In the genomic region with DNA sequence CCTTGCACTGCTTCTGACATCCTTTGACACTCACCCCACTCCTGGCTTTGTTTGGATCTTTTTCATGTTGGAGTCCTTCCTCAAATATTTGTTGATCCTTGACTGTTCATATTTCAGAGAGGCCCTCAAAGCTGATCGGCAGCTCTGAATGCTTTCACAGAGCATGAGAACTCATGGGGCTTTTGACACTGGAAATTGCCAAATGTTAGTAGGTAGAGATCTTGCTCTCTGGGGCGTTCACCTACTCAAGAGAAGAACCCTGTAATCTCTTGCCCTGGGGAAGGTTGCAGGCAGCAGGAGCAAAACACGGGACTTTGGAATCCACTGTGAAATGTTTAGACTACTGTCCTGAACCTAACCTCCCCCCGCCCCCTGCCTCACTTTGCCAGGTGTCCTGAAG, we compare ENCODE assay signal across 17 cellular contexts.
DNase-seq lines count a peak whose midpoint lies in the region; ATAC-seq, FAIRE-seq and TF ChIP-seq lines count a peak whose summit lies in the region.
"Had no signal": no experiment of that assay in that cellular context is flagged by ENCODE, and none has a peak within 500 bp of the region (broad histone marks: within the 10 kb centered on the region; RNA-seq: fewer than 3 reads in every experiment).

No MANE protein-coding gene starts in this region.

- H3K9me1 ChIP-seq in endothelial cell of umbilical vein (replicated peaks; ENCODE audit: control insufficient read depth, extremely low read depth, insufficient read depth, low read length) = no peaks in the 10 kb centered on the region

- ATAC-seq in foreskin keratinocyte = no peak
- ATAC-seq: HCT116 had no signal

- H3K79me2 ChIP-seq in endothelial cell of umbilical vein (ENCODE audit: control insufficient read depth, insufficient read depth, low read length) = no peaks in the 10 kb centered on the region

- CTCF ChIA-PET in endothelial cell of umbilical vein (lab: Charles Lee) = no interaction called here

- H3K27ac ChIP-seq in endothelial cell of umbilical vein (ENCODE audit: insufficient read depth, low read depth, low read length) (no peak overlapping the region), liver (ENCODE audit: low read depth in 1 of 2, low read length in 2 of 2) (no peak overlapping the region), foreskin keratinocyte (no peak overlapping the region)
- H3K27ac ChIP-seq: 22Rv1; BLaER1 treated with 17β-estradiol and CSF1 and Interleukin-3, amounts not matched to agents 10 nM and 100 nM had no signal

- H3K36me3 ChIP-seq in endothelial cell of umbilical vein (ENCODE audit: control insufficient read depth in 2 of 2, extremely low read depth in 1 of 2, insufficient read depth in 2 of 2, low read length in 2 of 2) (no peaks in the 10 kb centered on the region), liver (ENCODE audit: control insufficient read depth in 4 of 4, insufficient read depth in 3 of 4, low read depth in 1 of 4, low read length in 3 of 4) (no peaks in the 10 kb centered on the region)
- H3K36me3 ChIP-seq: BLaER1 treated with 17β-estradiol and CSF1 and Interleukin-3, amounts not matched to agents 10 nM and 100 nM had no signal

- peak; percentile 3 for DNase-seq in NCI-H2029 treated with DMSO at 0.1 percent for 48 hours (lab: John Stamatoyannopoulos, UW)
- no peak for DNase-seq in NCI-H2029 (lab: John Stamatoyannopoulos, UW)
- DNase-seq in DMS53 (lab: John Stamatoyannopoulos, UW) = peak; percentile 77
- no peak for DNase-seq in endothelial cell of umbilical vein (ENCODE audit: low read depth, low spot score)
- DNase-seq in foreskin keratinocyte = no peak
- no peak for DNase-seq in ecto neural progenitor cell (ENCODE audit: low spot score)
- DNase-seq in amygdala (lab: John Stamatoyannopoulos, UW) = no peak
- DNase-seq: CD4-positive, alpha-beta memory T cell; DMS153; GF-D8 had no signal

- H3K4me1 ChIP-seq in endothelial cell of umbilical vein (ENCODE audit: control insufficient read depth, extremely low read depth, insufficient read depth, low read length) (peaks cover 2% of the 10 kb centered on the region), liver (ENCODE audit: control insufficient read depth in 4 of 4, insufficient read depth in 4 of 4, low read length in 3 of 4) (peaks cover 0 to 6% (median 1%) of the 10 kb centered on the region in 4 donors), foreskin keratinocyte (no peaks in the 10 kb centered on the region)

- no peaks in the 10 kb centered on the region for H4K20me1 ChIP-seq in endothelial cell of umbilical vein (replicated peaks; ENCODE audit: control insufficient read depth, extremely low read depth, insufficient read depth, low read length)
- H4K20me1 ChIP-seq: BLaER1 treated with 17β-estradiol and CSF1 and Interleukin-3, amounts not matched to agents 10 nM and 100 nM had no signal

- no peak for TF ChIP-seq POLR2A in endothelial cell of umbilical vein (IDR thresholded peaks at IDR 0.05; ENCODE audit: low read depth, low read length)

- no TSS peak for BruUV-seq in endothelial cell of umbilical vein (replicated peaks; lab: Mats Ljungman, UMichigan)

- H3K9me3 ChIP-seq in endothelial cell of umbilical vein (replicated peaks; ENCODE audit: control insufficient read depth, insufficient read depth, low read length) (no peaks in the 10 kb centered on the region), liver (ENCODE audit: control insufficient read depth in 4 of 4, low read length in 3 of 4) (no peaks in the 10 kb centered on the region)
- H3K9me3 ChIP-seq: BLaER1 treated with 17β-estradiol and CSF1 and Interleukin-3, amounts not matched to agents 10 nM and 100 nM had no signal

- H3K4me3 ChIP-seq in endothelial cell of umbilical vein (replicated peaks in 1 of 3; ENCODE audit: insufficient read depth in 1 of 3, low read depth in 1 of 3, low read length in 3 of 3) (no peak overlapping the region), liver (ENCODE audit: low read depth in 1 of 3, low read length in 3 of 3) (no peak overlapping the region)
- H3K4me3 ChIP-seq: BLaER1 treated with 17β-estradiol and CSF1 and Interleukin-3, amounts not matched to agents 10 nM and 100 nM had no signal

- POLR2A ChIA-PET in endothelial cell of umbilical vein (lab: Charles Lee) = no interaction called here

- no peak overlapping the region for H2AFZ ChIP-seq in endothelial cell of umbilical vein (ENCODE audit: low read depth, low read length)

- TF ChIP-seq CTCF in endothelial cell of umbilical vein (IDR thresholded peaks at IDR 0.05; ENCODE audit: extremely low read depth in 1 of 2, insufficient read depth in 1 of 2, low read depth in 1 of 2, low read length in 2 of 2) (no peak), liver (IDR thresholded peaks at IDR 0.05; ENCODE audit: low read depth, low read length, missing input control) (no peak), foreskin keratinocyte (conservative IDR thresholded peaks at IDR 0.05) (no peak)

- no peak for TF ChIP-seq RAD21 in liver (IDR thresholded peaks at IDR 0.05)

- 33% methylated on average over 4 of the region's 4 CpGs for WGBS in liver

- no peak overlapping the region for H3K4me2 ChIP-seq in endothelial cell of umbilical vein (ENCODE audit: insufficient read depth, low read length)
- H3K4me2 ChIP-seq: BLaER1 treated with 17β-estradiol and CSF1 and Interleukin-3, amounts not matched to agents 10 nM and 100 nM had no signal

- dilution Hi-C loops in endothelial cell of umbilical vein (cut with MboI; ENCODE audit: extremely low pct_ligation_motif_present, low sequenced_read_pairs) = no loop called here

- no peak for FAIRE-seq in endothelial cell of umbilical vein (lab: Jason Lieb, UNC)
- FAIRE-seq: D721Med, GM19239, H1 had no signal

- peaks cover 9 to 12% of the 10 kb centered on the region in 2 experiments for H3K27me3 ChIP-seq in endothelial cell of umbilical vein (ENCODE audit: control insufficient read depth in 2 of 2, insufficient read depth in 2 of 2, low read length in 2 of 2)
- H3K27me3 ChIP-seq in liver (ENCODE audit: control insufficient read depth in 4 of 4, insufficient read depth in 4 of 4, low read length in 3 of 4) = peaks cover 0 to 1% (median 0%) of the 10 kb centered on the region in 4 donors
- H3K27me3 ChIP-seq in foreskin keratinocyte = peaks cover 69% of the 10 kb centered on the region
- H3K27me3 ChIP-seq: BLaER1 treated with 17β-estradiol and CSF1 and Interleukin-3, amounts not matched to agents 10 nM and 100 nM had no signal

- H3K9ac ChIP-seq in endothelial cell of umbilical vein (replicated peaks; ENCODE audit: extremely low read depth, insufficient read depth, low read length) (no peak overlapping the region), liver (ENCODE audit: low read depth in 1 of 2, low read length in 2 of 2) (no peak overlapping the region)
- H3K9ac ChIP-seq: BLaER1 treated with 17β-estradiol and CSF1 and Interleukin-3, amounts not matched to agents 10 nM and 100 nM had no signal

- intact Hi-C loops in endothelial cell of umbilical vein (cut with micrococcal nuclease) = no loop called here

TF ChIP-seq in endothelial cell of umbilical vein, 7 proteins besides CTCF, POLR2A, EP300 and RAD21:
- TF ChIP-seq GATA2 (IDR thresholded peaks at IDR 0.05; ENCODE audit: insufficient read depth, insufficient read length, low read depth, low read length) (no peak), POLR2AphosphoS5 (IDR thresholded peaks at IDR 0.05; ENCODE audit: insufficient read depth, low read depth, low read length) (no peak), EZH2 (IDR thresholded peaks at IDR 0.05; ENCODE audit: borderline replicate concordance, low read depth, low read length, severe bottlenecking) (peak; percentile 24)

TF ChIP-seq in liver, 16 proteins besides CTCF, POLR2A, EP300 and RAD21:
- TF ChIP-seq HNF4G (IDR thresholded peaks at IDR 0.05) = no peak
- TF ChIP-seq RXRA (IDR thresholded peaks at IDR 0.05) = peak; percentile 5 to 70
- peak in 1 of 2 donors; percentile 69 for TF ChIP-seq HNF4A (conservative IDR thresholded peaks at IDR 0.05)
- TF ChIP-seq FOXA1 (IDR thresholded peaks at IDR 0.05) = no peak
- TF ChIP-seq, protein P1, sequence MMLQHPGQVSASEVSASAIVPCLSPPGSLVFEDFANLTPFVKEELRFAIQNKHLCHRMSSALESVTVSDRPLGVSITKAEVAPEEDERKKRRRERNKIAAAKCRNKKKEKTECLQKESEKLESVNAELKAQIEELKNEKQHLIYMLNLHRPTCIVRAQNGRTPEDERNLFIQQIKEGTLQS (IDR thresholded peaks at IDR 0.05) = no peak
- TF ChIP-seq EGR1 (IDR thresholded peaks at IDR 0.05; ENCODE audit: low read depth in 2 of 2) = no peak
- no peak for TF ChIP-seq MAX (IDR thresholded peaks at IDR 0.05)
- no peak for TF ChIP-seq ZBTB33 (IDR thresholded peaks at IDR 0.05)

Comparison
In these comparisons a context has a peak if more than half of its experiments do, and no peak if none do; other contexts are left out.
1. DNase-seq: peak in NCI-H2029 treated with DMSO at 0.1 percent for 48 hours (single experiment) and DMS53 (single experiment); none in NCI-H2029 (single experiment), endothelial cell of umbilical vein (single experiment), foreskin keratinocyte (0 of 2), ecto neural progenitor cell (single experiment) and amygdala (0 of 56).